ENCODE assay signal across 36 cellular contexts in the genomic region with DNA sequence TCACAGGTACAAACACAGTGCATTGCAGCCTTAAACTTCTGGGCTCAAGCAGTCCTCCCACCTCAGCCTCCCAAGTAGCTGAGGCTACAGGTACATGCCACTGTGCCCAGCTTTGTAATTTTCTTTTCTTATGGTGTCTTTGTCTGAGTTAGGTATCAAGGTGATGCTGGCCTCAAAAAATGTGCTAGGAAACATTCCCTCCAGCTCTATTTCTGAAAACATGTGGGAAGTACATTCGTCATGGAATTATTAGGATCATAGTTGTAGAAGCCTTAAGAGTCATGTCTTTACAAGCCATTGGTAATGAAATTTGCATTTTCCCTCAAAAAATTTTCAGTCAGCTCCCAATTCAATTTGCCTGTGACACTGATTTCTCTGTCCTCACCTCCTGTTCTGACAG.
"Had no signal": no experiment of that assay in that cellular context is flagged by ENCODE, and none has a peak within 500 bp of the region (broad histone marks: within the 10 kb centered on the region; RNA-seq: fewer than 3 reads in every experiment).

No MANE protein-coding gene starts in this region.

- ATAC-seq: activated naive CD4-positive, alpha-beta T cell treated with anti-CD3 and anti-CD28 coated beads, Interleukin-2, amount 50 U/mL, for 72 hours; activated T-cell treated with anti-CD3 and anti-CD28 coated beads, Interleukin-2, amount 50 U/mL, for 4 hours; activated T-helper 17 cell treated with anti-CD3 and anti-CD28 coated beads, Interleukin-2, amount 50 U/mL, for 72 hours had no signal

- H3K36me3 ChIP-seq: adrenal gland, ascending aorta, cardiac muscle cell had no signal

- H3K9me3 Mint-ChIP-seq: activated T-helper 17 cell treated with anti-CD3 and anti-CD28 coated beads, Interleukin-2, amount 50 U/mL, for 72 hours; central memory CD8-positive, alpha-beta T cell had no signal

- H3K27me3 Mint-ChIP-seq: activated B cell treated with CpG ODN at 0.5 μM for 24 hours; activated naive CD8-positive, alpha-beta T cell treated with anti-CD3 and anti-CD28 coated beads, Interleukin-2, amount 10 ng/mL, durations not matched to agents 7 days and 5 days had no signal

- H3K4me1 ChIP-seq: ascending aorta had no signal

- H3K4me3 Mint-ChIP-seq: activated B cell treated with CpG ODN at 0.5 μM for 24 hours; activated CD4-positive, alpha-beta memory T cell treated with anti-CD3 and anti-CD28 coated beads for 36 hours; activated CD4-positive, alpha-beta T cell treated with anti-CD3 and anti-CD28 coated beads, Interleukin-2, amount 10 ng/mL, durations not matched to agents 24 days and 14 days; activated CD8-positive, alpha-beta T cell treated with anti-CD3 and anti-CD28 coated beads for 36 hours; activated naive CD4-positive, alpha-beta T cell treated with anti-CD3 and anti-CD28 coated beads for 36 hours; activated naive CD8-positive, alpha-beta T cell treated with anti-CD3 and anti-CD28 coated beads, Interleukin-2, amount 10 ng/mL, durations not matched to agents 7 days and 5 days; activated T-cell treated with anti-CD3 and anti-CD28 coated beads, Interleukin-2, amount 50 U/mL, for 4 hours; activated T-cell treated with anti-CD3 and anti-CD28 coated beads, Interleukin-2, amount 50 U/mL, for 72 hours; activated T-helper 1 cell treated with anti-CD3 and anti-CD28 coated beads, Interleukin-12 subunit alpha, Interleukin-12 subunit beta, Interleukin-2, Interleukin-4 antibody, amounts not matched to agents 30 ng/mL and 10 ng/mL and 1 ng/mL, durations not matched to agents 14 hours and 24 hours and 36 hours; activated T-helper 17 cell treated with anti-CD3 and anti-CD28 coated beads, Interleukin-2, amount 50 U/mL, for 72 hours; brain; central memory CD8-positive, alpha-beta T cell; T-helper 1 cell treated with Interleukin-12 subunit alpha and Interleukin-12 subunit beta and Interleukin-4 antibody, amounts not matched to agents 30 μg/mL and 1 μg/mL, for 36 hours; T-helper 2 cell treated with Interferon-gamma antibody and Interleukin-4, amounts not matched to agents 5 μg/mL and 100 μg/mL, for 36 hours had no signal

- H3K27ac Mint-ChIP-seq: activated B cell treated with CpG ODN at 0.5 μM for 24 hours; activated CD4-positive, alpha-beta memory T cell treated with anti-CD3 and anti-CD28 coated beads for 36 hours; activated CD4-positive, alpha-beta T cell treated with anti-CD3 and anti-CD28 coated beads, Interleukin-2, amount 10 ng/mL, durations not matched to agents 24 days and 14 days; activated naive CD4-positive, alpha-beta T cell treated with anti-CD3 and anti-CD28 coated beads for 36 hours; activated naive CD4-positive, alpha-beta T cell treated with anti-CD3 and anti-CD28 coated beads, Interleukin-2, amount 50 U/mL, for 72 hours; activated naive CD8-positive, alpha-beta T cell treated with anti-CD3 and anti-CD28 coated beads, Interleukin-2, amount 10 ng/mL, durations not matched to agents 7 days and 5 days; activated T-helper 1 cell treated with anti-CD3 and anti-CD28 coated beads, Interleukin-12 subunit alpha, Interleukin-12 subunit beta, Interleukin-2, Interleukin-4 antibody, amounts not matched to agents 30 ng/mL and 10 ng/mL and 1 ng/mL, durations not matched to agents 14 hours and 24 hours and 36 hours; activated T-helper 17 cell treated with anti-CD3 and anti-CD28 coated beads, Interleukin-2, amount 50 U/mL, for 72 hours; brain; T-helper 1 cell treated with Interleukin-12 subunit alpha and Interleukin-12 subunit beta and Interleukin-4 antibody, amounts not matched to agents 30 μg/mL and 1 μg/mL, for 36 hours; T-helper 2 cell treated with Interferon-gamma antibody and Interleukin-4, amounts not matched to agents 5 μg/mL and 100 μg/mL, for 36 hours had no signal

- H3K27ac ChIP-seq: adrenal gland, ascending aorta, cardiac muscle cell, VCaP had no signal

- H3K4me3 ChIP-seq: adrenal gland, ascending aorta, cardiac muscle cell had no signal

- H3K9me3 ChIP-seq: adrenal gland had no signal

- DNase-seq: activated B cell treated with CpG ODN at 0.5 μM for 24 hours; activated CD4-positive, alpha-beta memory T cell treated with anti-CD3 and anti-CD28 coated beads for 36 hours; activated CD4-positive, alpha-beta T cell treated with anti-CD3 and anti-CD28 coated beads for 4 hours; activated CD4-positive, alpha-beta T cell treated with anti-CD3 and anti-CD28 coated beads, Interleukin-2, amount 10 ng/mL, durations not matched to agents 24 days and 14 days; activated CD4-positive, alpha-beta T cell treated with anti-CD3 and anti-CD28 coated beads, Interleukin-2, amount 50 U/mL, for 1 hour; activated CD4-positive, alpha-beta T cell treated with anti-CD3 and anti-CD28 coated beads, Interleukin-2, amount 50 U/mL, for 4 hours; activated CD4-positive, CD25-positive, alpha-beta regulatory T cell treated with anti-CD3 and anti-CD28 coated beads, Interleukin-2, amount 50 U/mL, for 72 hours; activated CD8-positive, alpha-beta memory T cell treated with anti-CD3 and anti-CD28 coated beads, Interleukin-2, amount 50 U/mL, for 4 hours; activated CD8-positive, alpha-beta T cell treated with anti-CD3 and anti-CD28 coated beads for 36 hours; activated effector memory CD4-positive, alpha-beta T cell treated with anti-CD3 and anti-CD28 coated beads, Interleukin-2, amount 50 U/mL, for 16 hours; activated gamma-delta T cell treated with Interleukin-2 at 50 U/mL for 16 hours; activated naive CD4-positive, alpha-beta T cell; activated naive CD4-positive, alpha-beta T cell treated with anti-CD3 and anti-CD28 coated beads for 36 hours; activated naive CD4-positive, alpha-beta T cell treated with anti-CD3 and anti-CD28 coated beads, Interleukin-2, amount 50 U/mL, for 16 hours; activated naive CD8-positive, alpha-beta T cell treated with anti-CD3 and anti-CD28 coated beads, Interleukin-2, amount 10 ng/mL, durations not matched to agents 7 days and 5 days; activated T-cell treated with anti-CD3 and anti-CD28 coated beads for 4 hours; activated T-cell treated with anti-CD3 and anti-CD28 coated beads, Interleukin-2, amount 50 U/mL, for 1 hour; activated T-cell treated with anti-CD3 and anti-CD28 coated beads, Interleukin-2, amount 50 U/mL, for 4 hours; activated T-cell treated with anti-CD3 and anti-CD28 coated beads, Interleukin-2, amount 50 U/mL, for 72 hours; adrenal gland; amniotic stem cell; anterior cingulate cortex; cerebellar nuclear complex; T-helper 1 cell; T-helper 2 cell; T-helper 9 cell had no signal

- H3K36me3 Mint-ChIP-seq: activated CD4-positive, alpha-beta memory T cell treated with anti-CD3 and anti-CD28 coated beads for 36 hours; activated naive CD8-positive, alpha-beta T cell treated with anti-CD3 and anti-CD28 coated beads, Interleukin-2, amount 10 ng/mL, durations not matched to agents 7 days and 5 days; brain had no signal

- H3K4me1 Mint-ChIP-seq: activated B cell treated with CpG ODN at 0.5 μM for 24 hours; activated CD4-positive, alpha-beta T cell treated with anti-CD3 and anti-CD28 coated beads, Interleukin-2, amount 10 ng/mL, durations not matched to agents 24 days and 14 days; activated naive CD8-positive, alpha-beta T cell treated with anti-CD3 and anti-CD28 coated beads, Interleukin-2, amount 10 ng/mL, durations not matched to agents 7 days and 5 days; activated T-helper 17 cell treated with anti-CD3 and anti-CD28 coated beads, Interleukin-2, amount 50 U/mL, for 72 hours; central memory CD8-positive, alpha-beta T cell had no signal

- H3K27me3 ChIP-seq: adrenal gland, ascending aorta, cardiac muscle cell had no signal
